In the genomic region with DNA sequence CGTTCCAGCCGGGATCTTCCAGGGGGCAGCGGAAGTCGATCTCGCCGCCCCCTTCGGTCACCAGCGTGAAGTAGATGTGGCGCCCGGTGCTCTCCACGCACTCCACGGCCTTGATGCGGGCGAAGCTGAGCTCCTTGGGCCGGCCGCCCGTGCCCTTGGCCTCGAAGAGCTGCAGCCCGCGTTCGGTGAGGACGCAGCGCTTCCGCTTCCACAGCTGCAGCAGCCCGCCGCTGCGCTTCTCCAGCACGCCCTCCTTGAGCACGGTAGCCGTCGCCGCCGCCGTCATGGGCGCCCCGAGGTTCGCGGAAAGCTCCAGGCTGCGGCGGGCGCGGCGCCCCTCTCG, we compare ENCODE assay signal across 1 cellular context.
TF ChIP-seq lines count a peak whose summit lies in the region.

No MANE protein-coding gene starts in this region.

TF ChIP-seq in IMR-90, 13 proteins besides CTCF, POLR2A, EP300 and RAD21:
- no peak for TF ChIP-seq SMC3 (IDR thresholded peaks at IDR 0.05; ENCODE audit: low read depth, low read length)
- TF ChIP-seq FOS (IDR thresholded peaks at IDR 0.05; ENCODE audit: low read depth, low read length) = no peak
- TF ChIP-seq MAFK (IDR thresholded peaks at IDR 0.05; ENCODE audit: low read depth, low read length) = no peak
- no peak for TF ChIP-seq RCOR1 (IDR thresholded peaks at IDR 0.05; ENCODE audit: insufficient replicate concordance, low read length)
- TF ChIP-seq, protein P1, sequence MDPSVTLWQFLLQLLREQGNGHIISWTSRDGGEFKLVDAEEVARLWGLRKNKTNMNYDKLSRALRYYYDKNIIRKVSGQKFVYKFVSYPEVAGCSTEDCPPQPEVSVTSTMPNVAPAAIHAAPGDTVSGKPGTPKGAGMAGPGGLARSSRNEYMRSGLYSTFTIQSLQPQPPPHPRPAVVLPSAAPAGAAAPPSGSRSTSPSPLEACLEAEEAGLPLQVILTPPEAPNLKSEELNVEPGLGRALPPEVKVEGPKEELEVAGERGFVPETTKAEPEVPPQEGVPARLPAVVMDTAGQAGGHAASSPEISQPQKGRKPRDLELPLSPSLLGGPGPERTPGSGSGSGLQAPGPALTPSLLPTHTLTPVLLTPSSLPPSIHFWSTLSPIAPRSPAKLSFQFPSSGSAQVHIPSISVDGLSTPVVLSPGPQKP (IDR thresholded peaks at IDR 0.05; ENCODE audit: borderline replicate concordance, low read depth, low read length) = no peak
- no peak; the same call in 1 of the 2 replicates for TF ChIP-seq CHD1 (IDR thresholded peaks at IDR 0.05; ENCODE audit: low read depth, low read length)
- TF ChIP-seq MAZ (IDR thresholded peaks at IDR 0.05; ENCODE audit: borderline replicate concordance, low read depth, low read length) = no peak
- TF ChIP-seq CEBPB (IDR thresholded peaks at IDR 0.05; ENCODE audit: low read depth, low read length) = no peak
